ENCODE assay signal across 8 cellular contexts in genomic region chr1:41802532-41803501, GRCh38.
DNase-seq lines count a peak whose midpoint lies in the region; ATAC-seq and TF ChIP-seq lines count a peak whose summit lies in the region.

No MANE protein-coding gene starts in this region.

- H3K27ac Mint-ChIP-seq in activated T-cell treated with anti-CD3 and anti-CD28 coated beads, Interleukin-2, amount 50 U/mL, for 24 hours = peak overlapping the region; percentile 62

- peaks cover 89% of the 10 kb centered on the region for H3K4me1 Mint-ChIP-seq in activated T-cell treated with anti-CD3 and anti-CD28 coated beads, Interleukin-2, amount 50 U/mL, for 24 hours (ENCODE audit: low read depth)
- peaks cover 86% of the 10 kb centered on the region for H3K4me1 Mint-ChIP-seq in activated T-cell treated with anti-CD3 and anti-CD28 coated beads, Interleukin-2, amount 50 U/mL, for 4 hours (ENCODE audit: low read depth)

- TF ChIP-seq CTCF in osteoblast (IDR thresholded peaks at IDR 0.05; ENCODE audit: extremely low read depth, low read depth, low read length) = no peak

- no peaks in the 10 kb centered on the region for H3K9me3 ChIP-seq in osteoblast (ENCODE audit: low read depth, low read length)

- no peaks in the 10 kb centered on the region for H3K9me3 Mint-ChIP-seq in activated T-cell treated with anti-CD3 and anti-CD28 coated beads, Interleukin-2, amount 50 U/mL, for 24 hours
- peaks cover 3% of the 10 kb centered on the region for H3K9me3 Mint-ChIP-seq in activated T-cell treated with anti-CD3 and anti-CD28 coated beads, Interleukin-2, amount 50 U/mL, for 4 hours

- H3K4me2 ChIP-seq in osteoblast (ENCODE audit: insufficient read depth, low read length) = no peak overlapping the region

- no peaks in the 10 kb centered on the region for H3K36me3 Mint-ChIP-seq in activated T-cell treated with anti-CD3 and anti-CD28 coated beads, Interleukin-2, amount 50 U/mL, for 24 hours (ENCODE audit: low read depth)
- peaks cover 5% of the 10 kb centered on the region for H3K36me3 Mint-ChIP-seq in activated T-cell treated with anti-CD3 and anti-CD28 coated beads, Interleukin-2, amount 50 U/mL, for 4 hours (ENCODE audit: insufficient read depth)

- DNase-seq in activated T-cell treated with anti-CD3 and anti-CD28 coated beads, Interleukin-2, amount 50 U/mL, for 24 hours = no peak
- no peak for DNase-seq in activated T-cell treated with anti-CD3 and anti-CD28 coated beads, Interleukin-2, amount 50 U/mL, for 4 hours
- DNase-seq in NCI-H446 treated with DMSO at 0.1 percent for 48 hours (lab: John Stamatoyannopoulos, UW) (peak; percentile 82), cerebellum (ENCODE audit: low spot score) (peak; percentile 59), osteoblast (ENCODE audit: insufficient read length, low spot score, missing footprints) (peak; percentile 31), NCI-H1436 (lab: John Stamatoyannopoulos, UW) (no peak), DMS79 (lab: John Stamatoyannopoulos, UW) (no peak)

- no peak overlapping the region for H3K4me3 ChIP-seq in osteoblast (ENCODE audit: insufficient read depth, low read length)

- H3K4me3 Mint-ChIP-seq in activated T-cell treated with anti-CD3 and anti-CD28 coated beads, Interleukin-2, amount 50 U/mL, for 24 hours = no peak overlapping the region
- H3K4me3 Mint-ChIP-seq in activated T-cell treated with anti-CD3 and anti-CD28 coated beads, Interleukin-2, amount 50 U/mL, for 4 hours = no peak overlapping the region

- no peaks in the 10 kb centered on the region for H3K27me3 ChIP-seq in osteoblast (ENCODE audit: insufficient read depth, low read length)

- H3K27me3 Mint-ChIP-seq in activated T-cell treated with anti-CD3 and anti-CD28 coated beads, Interleukin-2, amount 50 U/mL, for 24 hours = no peaks in the 10 kb centered on the region
- no peaks in the 10 kb centered on the region for H3K27me3 Mint-ChIP-seq in activated T-cell treated with anti-CD3 and anti-CD28 coated beads, Interleukin-2, amount 50 U/mL, for 4 hours (ENCODE audit: low read depth)

- H3K27ac ChIP-seq in osteoblast (ENCODE audit: low read depth, low read length) = no peak overlapping the region

- no peaks in the 10 kb centered on the region for H4K20me1 ChIP-seq in osteoblast (ENCODE audit: insufficient read depth, low read length)

- no peaks in the 10 kb centered on the region for H3K4me1 ChIP-seq in osteoblast (ENCODE audit: insufficient read depth, low read length)

- no peaks in the 10 kb centered on the region for H3K36me3 ChIP-seq in osteoblast (ENCODE audit: insufficient read depth, low read length)

- no peaks in the 10 kb centered on the region for H3K79me2 ChIP-seq in osteoblast (ENCODE audit: insufficient read depth, low read length)

- no peak overlapping the region for H2AFZ ChIP-seq in osteoblast (ENCODE audit: low read length)

- ATAC-seq in activated T-cell treated with anti-CD3 and anti-CD28 coated beads, Interleukin-2, amount 50 U/mL, for 4 hours = no peak
- no peak for ATAC-seq in HG03342 (IDR thresholded peaks at IDR 0.05; ENCODE audit: unreplicated experiment)

Comparison
In these comparisons a context has a peak if more than half of its experiments do, and no peak if none do; other contexts are left out.
1. DNase-seq: peak in NCI-H446 treated with DMSO at 0.1 percent for 48 hours (single experiment), cerebellum (single experiment) and osteoblast (single experiment); none in activated T-cell treated with anti-CD3 and anti-CD28 coated beads, Interleukin-2, amount 50 U/mL, for 24 hours (single experiment), activated T-cell treated with anti-CD3 and anti-CD28 coated beads, Interleukin-2, amount 50 U/mL, for 4 hours (single experiment), NCI-H1436 (single experiment) and DMS79 (single experiment).